Comparison of ENCODE assay signal across 1 cellular context in genomic region chr16:30874821-30875717, GRCh38.
A peak's percentile ranks its signal among the peaks of the same experiment; 100 is the strongest.
TF ChIP-seq lines count a peak whose summit lies in the region.

No MANE protein-coding gene starts in this region.

TF ChIP-seq in HepG2, 621 proteins besides CTCF, POLR2A, EP300 and RAD21 (continued from another document and continues in another):
- TF ChIP-seq ZNF570 (CRISPR knock-in tag; IDR thresholded peaks at IDR 0.05; ENCODE audit: borderline replicate concordance) (0 out of 2 replicates have a peak, but pooled peaks have one; percentile 94), TIGD3 (CRISPR knock-in tag; IDR thresholded peaks at IDR 0.05; ENCODE audit: borderline replicate concordance) (peak; percentile 97), ELK4 (CRISPR knock-in tag; IDR thresholded peaks at IDR 0.05; ENCODE audit: borderline replicate concordance) (peak; percentile 98; the same call in 1 of the 2 replicates), RFX5 (IDR thresholded peaks at IDR 0.05; ENCODE audit: low read depth, low read length) (peak; percentile 29; the same call in 1 of the 2 replicates), ZNF737 (CRISPR knock-in tag; IDR thresholded peaks at IDR 0.05; ENCODE audit: borderline replicate concordance) (no peak), RFXAP (CRISPR knock-in tag; IDR thresholded peaks at IDR 0.05; ENCODE audit: borderline replicate concordance) (peak; percentile 95), PCBP1 (IDR thresholded peaks at IDR 0.05; ENCODE audit: borderline replicate concordance, low read depth, low read length) (peak; percentile 41; the same call in 1 of the 2 replicates), LRRFIP1 (CRISPR knock-in tag; conservative IDR thresholded peaks at IDR 0.05) (0 out of 2 replicates have a peak, but pooled peaks have one; percentile 55), ZNF354B (CRISPR knock-in tag; IDR thresholded peaks at IDR 0.05) (peak; percentile 98; the same call in 1 of the 2 replicates), PRMT3 (CRISPR knock-in tag; IDR thresholded peaks at IDR 0.05; ENCODE audit: borderline replicate concordance, low read depth) (peak; percentile 90; the same call in 1 of the 2 replicates), POLR2G (IDR thresholded peaks at IDR 0.05; ENCODE audit: low read depth, low read length) (peak; percentile 99), ZNF614 (CRISPR knock-in tag; IDR thresholded peaks at IDR 0.05; ENCODE audit: borderline replicate concordance) (peak; percentile 97), KLF13 (CRISPR knock-in tag; IDR thresholded peaks at IDR 0.05) (peak; percentile 89; the same call in 1 of the 2 replicates), PAF1 (CRISPR knock-in tag; IDR thresholded peaks at IDR 0.05) (no peak), PBX2 (CRISPR knock-in tag; IDR thresholded peaks at IDR 0.05) (no peak), HDAC2 (CRISPR knock-in tag; IDR thresholded peaks at IDR 0.05) (peak; percentile 95), THAP11 (CRISPR knock-in tag; IDR thresholded peaks at IDR 0.05) (peak; percentile 97), MNT (IDR thresholded peaks at IDR 0.05) (peak; percentile 69), ZNF33A (CRISPR knock-in tag; IDR thresholded peaks at IDR 0.05; ENCODE audit: borderline replicate concordance) (no peak), SETDB1 (CRISPR knock-in tag; IDR thresholded peaks at IDR 0.05; ENCODE audit: borderline replicate concordance) (no peak), ZFX (CRISPR knock-in tag; IDR thresholded peaks at IDR 0.05; ENCODE audit: low read depth) (peak; percentile 99), NPAS2 (CRISPR knock-in tag; IDR thresholded peaks at IDR 0.05; ENCODE audit: borderline replicate concordance) (no peak), SIX1 (CRISPR knock-in tag; IDR thresholded peaks at IDR 0.05; ENCODE audit: borderline replicate concordance) (no peak), MIXL1 (CRISPR knock-in tag; IDR thresholded peaks at IDR 0.05) (peak; percentile 80), CREB1 (IDR thresholded peaks at IDR 0.05) (peak; percentile 74), CREB1 (CRISPR knock-in tag; IDR thresholded peaks at IDR 0.05) (peak; percentile 73; the same call in 1 of the 2 replicates), HMGXB4 (CRISPR knock-in tag; IDR thresholded peaks at IDR 0.05; ENCODE audit: borderline replicate concordance in 1 of 2, low read depth in 1 of 2) (peak; percentile 99), SKI (IDR thresholded peaks at IDR 0.05; ENCODE audit: partially characterized antibody) (peak; percentile 89), ELF4 (CRISPR knock-in tag; IDR thresholded peaks at IDR 0.05; ENCODE audit: borderline replicate concordance) (peak; percentile 94), HNRNPUL1 (IDR thresholded peaks at IDR 0.05; ENCODE audit: low read depth, low read length) (peak; percentile 79; the same call in 1 of the 2 replicates), TP53 (CRISPR knock-in tag; conservative IDR thresholded peaks at IDR 0.05) (peak; percentile 93), ZNF331 (CRISPR knock-in tag; IDR thresholded peaks at IDR 0.05) (peak; percentile 97), MTF2 (CRISPR knock-in tag; IDR thresholded peaks at IDR 0.05; ENCODE audit: borderline replicate concordance) (no peak), IKZF4 (CRISPR knock-in tag; IDR thresholded peaks at IDR 0.05; ENCODE audit: borderline replicate concordance, low read depth, not compliant biosample characterization) (peak; percentile 94), CEBPZ (IDR thresholded peaks at IDR 0.05; ENCODE audit: low read length) (no peak), ZNF607 (CRISPR knock-in tag; IDR thresholded peaks at IDR 0.05; ENCODE audit: borderline replicate concordance) (peak; percentile 82), MAX (IDR thresholded peaks at IDR 0.05) (peak; percentile 98), KDM3A (CRISPR knock-in tag; IDR thresholded peaks at IDR 0.05; ENCODE audit: low read depth) (peak; percentile 99), ZNF710 (CRISPR knock-in tag; IDR thresholded peaks at IDR 0.05; ENCODE audit: borderline replicate concordance) (peak; percentile 94), TEAD2 (CRISPR knock-in tag; IDR thresholded peaks at IDR 0.05) (peak; percentile 96; the same call in 1 of the 2 replicates), ZNF468 (CRISPR knock-in tag; IDR thresholded peaks at IDR 0.05) (peak; percentile 99), TFE3 (CRISPR knock-in tag; IDR thresholded peaks at IDR 0.05) (peak; percentile 81; the same call in 1 of the 2 replicates), ZNF17 (CRISPR knock-in tag; IDR thresholded peaks at IDR 0.05) (peak; percentile 96), MTA3 (CRISPR knock-in tag; IDR thresholded peaks at IDR 0.05) (no peak), MLX (CRISPR knock-in tag; IDR thresholded peaks at IDR 0.05) (peak; percentile 83; the same call in 1 of the 2 replicates)
